ENCODE assay signal across 26 cellular contexts in genomic region chr1:78236711-78237110, GRCh38.
A peak's percentile ranks its signal among the peaks of the same experiment; 100 is the strongest.
DNase-seq lines count a peak whose midpoint lies in the region; ATAC-seq and TF ChIP-seq lines count a peak whose summit lies in the region.
"Had no signal": no experiment of that assay in that cellular context is flagged by ENCODE, and none has a peak within 500 bp of the region (broad histone marks: within the 10 kb centered on the region; RNA-seq: fewer than 3 reads in every experiment).

No MANE protein-coding gene starts in this region.

- no peak overlapping the region for H2BK120ac ChIP-seq in IMR-90 (ENCODE audit: low read depth, low read length)

- H2BK20ac ChIP-seq in IMR-90 (ENCODE audit: low read depth, low read length) = no peak overlapping the region

- no peaks in the 10 kb centered on the region for H3K9me1 ChIP-seq in IMR-90 (ENCODE audit: insufficient read depth, low read length)

- no peak overlapping the region for H3K4me2 ChIP-seq in IMR-90 (ENCODE audit: low read depth, low read length)
- H3K4me2 ChIP-seq: A549 had no signal

- H3K4me1 ChIP-seq in IMR-90 (ENCODE audit: control insufficient read depth, insufficient read depth, low read length) (peaks cover 2% of the 10 kb centered on the region; the same call in 1 of the 2 replicates), right cardiac atrium (ENCODE audit: control insufficient read depth, insufficient read depth, low read length) (no peaks in the 10 kb centered on the region)
- H3K4me1 ChIP-seq: A549, ascending aorta had no signal

- no peak overlapping the region for H3K4ac ChIP-seq in IMR-90 (ENCODE audit: low read depth, low read length)

- no peak overlapping the region for H2BK15ac ChIP-seq in IMR-90 (ENCODE audit: low read depth, low read length)

- H3K9me3 ChIP-seq in IMR-90 (ENCODE audit: control insufficient read depth, insufficient read depth, low read length) (no peaks in the 10 kb centered on the region), right cardiac atrium (ENCODE audit: control insufficient read depth, low read length) (no peaks in the 10 kb centered on the region)
- H3K9me3 ChIP-seq: A549, ascending aorta, neutrophil, vagina had no signal

- no peak for TF ChIP-seq POLR2A in IMR-90 (IDR thresholded peaks at IDR 0.05; ENCODE audit: low read depth, low read length)

- no peaks in the 10 kb centered on the region for H3K79me1 ChIP-seq in IMR-90 (ENCODE audit: low read depth in 1 of 2, low read length in 2 of 2)

- H3K27me3 ChIP-seq in IMR-90 (ENCODE audit: control insufficient read depth, insufficient read depth, low read length) (no peaks in the 10 kb centered on the region), right cardiac atrium (ENCODE audit: control insufficient read depth, insufficient read depth) (no peaks in the 10 kb centered on the region)
- H3K27me3 ChIP-seq: ascending aorta, neutrophil, vagina had no signal

- TF ChIP-seq CTCF in IMR-90 (conservative IDR thresholded peaks at IDR 0.05; ENCODE audit: low read depth, low read length) = no peak

- H3K56ac ChIP-seq in IMR-90 (ENCODE audit: extremely low read depth, insufficient read depth, low read length) = no peak overlapping the region

- ATAC-seq in IMR-90 (ENCODE audit: low read depth) (peak; percentile 77), right cardiac atrium (no peak), HG03039 (IDR thresholded peaks at IDR 0.05; ENCODE audit: unreplicated experiment) (no peak)
- no peak for ATAC-seq in stimulated activated memory B cell treated with anti-CD40 and anti-IgM and Interleukin-4, amounts not matched to agents 10 μg/mL and 1 μg/mL and 100 μg/mL, for 72 hours
- ATAC-seq: A549, GM12878 had no signal

- H3K9me3 Mint-ChIP-seq in stimulated activated memory B cell treated with anti-CD40 and anti-IgM and Interleukin-4, amounts not matched to agents 10 μg/mL and 1 μg/mL and 100 μg/mL, for 72 hours = peaks cover 3% of the 10 kb centered on the region

- BruUV-seq in IMR-90 (replicated peaks; lab: Mats Ljungman, UMichigan) = no TSS peak

- H3K36me3 Mint-ChIP-seq in stimulated activated memory B cell treated with anti-CD40 and anti-IgM and Interleukin-4, amounts not matched to agents 10 μg/mL and 1 μg/mL and 100 μg/mL, for 72 hours = no peaks in the 10 kb centered on the region
- H3K36me3 Mint-ChIP-seq: activated naive CD4-positive, alpha-beta T cell treated with anti-CD3 and anti-CD28 coated beads, Interleukin-2, amount 50 U/mL, for 24 hours; CD14-positive monocyte had no signal

- WGBS in IMR-90 (ENCODE audit: extremely low coverage in 2 of 2, insufficient read length in 1 of 2), 2 experiments = no CpG with 5 or more reads among the region's 1 CpG
- 83% methylated on average over 1 of the region's 1 CpG for WGBS in right cardiac atrium

- H3K4me3 ChIP-seq in IMR-90 (ENCODE audit: insufficient read depth, low read depth, low read length) (no peak overlapping the region), right cardiac atrium (ENCODE audit: low read length) (no peak overlapping the region)
- H3K4me3 ChIP-seq: A549, ascending aorta, GM12878, lung, vagina had no signal

- no peaks in the 10 kb centered on the region for H3K36me3 ChIP-seq in IMR-90 (ENCODE audit: control insufficient read depth, insufficient read depth, low read length)
- H3K36me3 ChIP-seq: ascending aorta, neutrophil, vagina had no signal

- H2AK5ac ChIP-seq in IMR-90 (ENCODE audit: low read depth, low read length) = no peak overlapping the region

- no peak overlapping the region for H2AK9ac ChIP-seq in IMR-90 (replicated peaks; ENCODE audit: low read depth, low read length, poor library complexity)

- H2BK5ac ChIP-seq in IMR-90 (ENCODE audit: low read depth, low read length, poor library complexity, severe bottlenecking) = no peak overlapping the region

- no peak overlapping the region for H3K27ac Mint-ChIP-seq in stimulated activated memory B cell treated with anti-CD40 and anti-IgM and Interleukin-4, amounts not matched to agents 10 μg/mL and 1 μg/mL and 100 μg/mL, for 72 hours
- H3K27ac Mint-ChIP-seq: activated naive CD4-positive, alpha-beta T cell treated with anti-CD3 and anti-CD28 coated beads, Interleukin-2, amount 50 U/mL, for 24 hours; CD14-positive monocyte had no signal

- H3K23ac ChIP-seq in IMR-90 (ENCODE audit: low read depth, low read length) = no peak overlapping the region

- dilution Hi-C loops in IMR-90 (cut with HindIII; ENCODE audit: low sequenced_read_pairs, unreplicated experiment) = no loop called here

- POLR2A ChIA-PET in IMR-90 (lab: Charles Lee; ENCODE audit: unreplicated experiment) = no interaction called here

- no peak overlapping the region for H3K18ac ChIP-seq in IMR-90 (ENCODE audit: low read depth, low read length)

- no peak overlapping the region for H3K9ac ChIP-seq in IMR-90 (ENCODE audit: low read depth, low read length)

- no peak overlapping the region for H2AFZ ChIP-seq in IMR-90 (replicated peaks; ENCODE audit: low read length, poor library complexity)

- no peak for TF ChIP-seq RAD21 in IMR-90 (IDR thresholded peaks at IDR 0.05; ENCODE audit: low read length)

- H3K4me3 Mint-ChIP-seq in stimulated activated memory B cell treated with anti-CD40 and anti-IgM and Interleukin-4, amounts not matched to agents 10 μg/mL and 1 μg/mL and 100 μg/mL, for 72 hours = no peak overlapping the region
- H3K4me3 Mint-ChIP-seq: activated naive CD4-positive, alpha-beta T cell treated with anti-CD3 and anti-CD28 coated beads, Interleukin-2, amount 50 U/mL, for 24 hours; CD14-positive monocyte had no signal

- no peak overlapping the region for H4K8ac ChIP-seq in IMR-90 (ENCODE audit: low read depth in 2 of 2, low read length in 2 of 2)

- H3K4me1 Mint-ChIP-seq in stimulated activated memory B cell treated with anti-CD40 and anti-IgM and Interleukin-4, amounts not matched to agents 10 μg/mL and 1 μg/mL and 100 μg/mL, for 72 hours = no peaks in the 10 kb centered on the region
- H3K4me1 Mint-ChIP-seq: activated naive CD4-positive, alpha-beta T cell treated with anti-CD3 and anti-CD28 coated beads, Interleukin-2, amount 50 U/mL, for 24 hours; CD14-positive monocyte had no signal

- no peak overlapping the region for H4K91ac ChIP-seq in IMR-90 (ENCODE audit: insufficient read depth, low read depth, low read length)

- no peak overlapping the region for H4K5ac ChIP-seq in IMR-90 (ENCODE audit: low read depth, low read length)

- H3K27ac ChIP-seq in IMR-90 (ENCODE audit: insufficient read depth, low read length) (no peak overlapping the region), right cardiac atrium (ENCODE audit: low read length) (no peak overlapping the region)
- H3K27ac ChIP-seq: A549, ascending aorta, neutrophil, vagina had no signal

- CTCF ChIA-PET in IMR-90 (lab: Yijun Ruan, JAX) = no interaction called here

- intact Hi-C loops in IMR-90 (cut with micrococcal nuclease) = no loop called here
- intact Hi-C loops in right cardiac atrium (cut with DNase I) = no loop called here
- intact Hi-C loops in posterior vena cava (cut with DNase I) = no loop called here

- in situ Hi-C loops in IMR-90 (cut with MboI; ENCODE audit: low sequenced_read_pairs) = no loop called here

- peak; percentile 67 for DNase-seq in AG08395 (ENCODE audit: low spot score)
- DNase-seq in IMR-90 = peak; percentile 45
- DNase-seq in astrocyte of the hippocampus (ENCODE audit: low read depth, low spot score) = peak; percentile 20
- DNase-seq in kidney tubule cell (ENCODE audit: low spot score) = peak; percentile 82
- DNase-seq in right cardiac atrium = no peak
- no peak for DNase-seq in posterior vena cava (ENCODE audit: low spot score)
- DNase-seq: activated CD4-positive, alpha-beta T cell treated with anti-CD3 and anti-CD28 coated beads for 1 hour; DMS 273 treated with DMSO at 0.1 percent for 48 hours; effector memory CD4-positive, alpha-beta T cell; GOT3; NCI-H1436; NCI-H524 treated with DMSO at 0.1 percent for 48 hours; retina; stimulated activated CD4-positive, alpha-beta T cell treated with anti-CD3 and anti-CD28 coated beads, Interleukin-12 subunit alpha, Interleukin-12 subunit beta, amount 100 ng/mL, for 4 hours; stimulated activated CD8-positive, alpha-beta memory T cell treated with anti-CD3 and anti-CD28 coated beads, Interleukin-4, amount 100 ng/mL, for 48 hours; substantia nigra had no signal

- H3K27me3 Mint-ChIP-seq in stimulated activated memory B cell treated with anti-CD40 and anti-IgM and Interleukin-4, amounts not matched to agents 10 μg/mL and 1 μg/mL and 100 μg/mL, for 72 hours = no peaks in the 10 kb centered on the region

- H4K20me1 ChIP-seq in IMR-90 (ENCODE audit: insufficient read depth, low read length) = no peaks in the 10 kb centered on the region

- H3K14ac ChIP-seq in IMR-90 (replicated peaks; ENCODE audit: low read depth, low read length) = no peak overlapping the region

TF ChIP-seq in IMR-90, 13 proteins besides CTCF, POLR2A, EP300 and RAD21 (continues in another document):
- TF ChIP-seq USF2 (IDR thresholded peaks at IDR 0.05; ENCODE audit: low read depth, low read length) (no peak), FOS (IDR thresholded peaks at IDR 0.05; ENCODE audit: low read depth, low read length) (no peak), NFE2L2 (IDR thresholded peaks at IDR 0.05; ENCODE audit: low read depth, low read length) (no peak), MAZ (IDR thresholded peaks at IDR 0.05; ENCODE audit: borderline replicate concordance, low read depth, low read length) (no peak), RFX5 (IDR thresholded peaks at IDR 0.05; ENCODE audit: low read depth, low read length) (no peak), ELK1 (IDR thresholded peaks at IDR 0.05; ENCODE audit: borderline replicate concordance, low read depth, low read length) (no peak), RCOR1 (IDR thresholded peaks at IDR 0.05; ENCODE audit: insufficient replicate concordance, low read length) (no peak), MXI1 (IDR thresholded peaks at IDR 0.05; ENCODE audit: borderline replicate concordance, low read depth, low read length) (no peak), SMC3 (IDR thresholded peaks at IDR 0.05; ENCODE audit: low read depth, low read length) (no peak), CEBPB (IDR thresholded peaks at IDR 0.05; ENCODE audit: low read depth, low read length) (no peak)

Comparison
In these comparisons a context has a peak if more than half of its experiments do, and no peak if none do; other contexts are left out.
1. DNase-seq: peak in AG08395 (single experiment), IMR-90 (single experiment), astrocyte of the hippocampus (single experiment) and kidney tubule cell (single experiment); none in right cardiac atrium (0 of 3) and posterior vena cava (single experiment).